In the genomic region with DNA sequence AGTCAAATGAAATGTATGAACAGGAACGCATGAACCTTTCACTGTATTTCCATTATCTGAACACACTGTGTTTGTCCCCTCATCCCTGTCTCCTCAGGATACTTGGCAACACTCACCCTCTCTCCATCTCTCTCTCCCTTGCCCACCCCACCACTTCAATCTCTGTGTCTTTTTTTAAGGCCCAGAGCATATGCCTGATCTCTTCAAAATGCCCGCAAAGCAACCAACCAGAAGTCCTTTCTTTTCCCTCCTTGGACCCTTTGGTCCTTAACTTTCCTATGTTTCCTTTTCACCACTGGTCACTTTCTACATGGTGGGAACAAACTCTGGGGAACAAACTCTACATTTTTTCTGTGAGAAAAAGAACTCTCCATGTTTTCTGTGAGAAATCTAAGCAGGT, we compare ENCODE assay signal across 14 cellular contexts. TPM values are rescaled to one million over a fixed set of nuclear protein-coding genes. Genes with fewer than 3 reads are reported as not detected.
A peak's percentile ranks its signal among the peaks of the same experiment; 100 is the strongest.
DNase-seq lines count a peak whose midpoint lies in the region; ATAC-seq and TF ChIP-seq lines count a peak whose summit lies in the region.
"Had no signal": no experiment of that assay in that cellular context is flagged by ENCODE, and none has a peak within 500 bp of the region (broad histone marks: within the 10 kb centered on the region; RNA-seq: fewer than 3 reads in every experiment).

No MANE protein-coding gene starts in this region.

- H3K4me3 ChIP-seq in CD8-positive, alpha-beta T cell (ENCODE audit: low read depth, low read length), result no peak overlapping the region
- no peak overlapping the region for H3K4me3 ChIP-seq in skin epidermis

- H3K27ac ChIP-seq in CD8-positive, alpha-beta T cell (ENCODE audit: low read depth, low read length), result peak overlapping the region; percentile 68
- H3K27ac ChIP-seq in KOPT-K1 (ENCODE audit: low read depth, low read length, poor library complexity, severe bottlenecking) (peak overlapping the region; percentile 88), skin epidermis (peak overlapping the region in 15 of 21 experiments; percentile 1 to 100 (median 94))

- H3K27me3 Mint-ChIP-seq in CD8-positive, alpha-beta T cell (ENCODE audit: low read depth), result no peaks in the 10 kb centered on the region
- no peaks in the 10 kb centered on the region for H3K27me3 Mint-ChIP-seq in dendritic cell treated with granulocyte-macrophage colony-stimulating factor and Interleukin-4, amounts not matched to agents 40 ng/mL and 50 ng/mL, for 4 days
- peaks cover 2% of the 10 kb centered on the region for H3K27me3 Mint-ChIP-seq in endothelial cell (ENCODE audit: unreplicated experiment)

- peak overlapping the region; percentile 94 for H3K27ac Mint-ChIP-seq in CD8-positive, alpha-beta T cell
- H3K27ac Mint-ChIP-seq in dendritic cell treated with granulocyte-macrophage colony-stimulating factor and Interleukin-4, amounts not matched to agents 40 ng/mL and 50 ng/mL, for 4 days, result peak overlapping the region; percentile 94
- no peak overlapping the region for H3K27ac Mint-ChIP-seq in endothelial cell (ENCODE audit: unreplicated experiment)

- H3K9me3 Mint-ChIP-seq in CD8-positive, alpha-beta T cell, result no peaks in the 10 kb centered on the region
- no peaks in the 10 kb centered on the region for H3K9me3 Mint-ChIP-seq in dendritic cell treated with granulocyte-macrophage colony-stimulating factor and Interleukin-4, amounts not matched to agents 40 ng/mL and 50 ng/mL, for 4 days
- no peaks in the 10 kb centered on the region for H3K9me3 Mint-ChIP-seq in endothelial cell (ENCODE audit: unreplicated experiment)

- intact Hi-C loops in CD8-positive, alpha-beta T cell (cut with DNase I, micrococcal nuclease), result loop anchor here in 1 of 2 experiments (10.0 kb wide), 1 partner anchor 859 kb away; a partner anchor contains a TSS
- intact Hi-C loops in dendritic cell treated with granulocyte-macrophage colony-stimulating factor and Interleukin-4, amounts not matched to agents 40 ng/mL and 50 ng/mL, for 4 days (cut with micrococcal nuclease), result no loop called here

- H3K36me3 ChIP-seq in CD8-positive, alpha-beta T cell (ENCODE audit: insufficient read depth, low read length), result peaks cover 9% of the 10 kb centered on the region
- peaks cover 13% of the 10 kb centered on the region for H3K36me3 ChIP-seq in KOPT-K1 (ENCODE audit: insufficient read depth, low read length)

- no peak for ATAC-seq in CD8-positive, alpha-beta T cell

- in situ Hi-C loops in GM13976 (cut with MboI; ENCODE audit: low sequenced_read_pairs, unreplicated experiment), result no loop called here

- H3K4me3 Mint-ChIP-seq in CD8-positive, alpha-beta T cell, result peak overlapping the region; percentile 97
- no peak overlapping the region for H3K4me3 Mint-ChIP-seq in dendritic cell treated with granulocyte-macrophage colony-stimulating factor and Interleukin-4, amounts not matched to agents 40 ng/mL and 50 ng/mL, for 4 days
- no peak overlapping the region for H3K4me3 Mint-ChIP-seq in endothelial cell (ENCODE audit: unreplicated experiment)

- no peak for DNase-seq in CD8-positive, alpha-beta T cell
- no peak for DNase-seq in DMS53 treated with DMSO at 0.1 percent for 48 hours (lab: John Stamatoyannopoulos, UW; ENCODE audit: unreplicated experiment)
- no peak for DNase-seq in endothelial cell (ENCODE audit: low spot score)
- DNase-seq in GM13976 (ENCODE audit: low spot score), result no peak
- DNase-seq: Kasumi-1; NCI-H2107; SIG-M5; stimulated activated CD4-positive, alpha-beta T cell treated with anti-CD3 and anti-CD28 coated beads, Interleukin-2, amount 100 ng/mL, for 48 hours had no signal

- H3K4me1 Mint-ChIP-seq in CD8-positive, alpha-beta T cell (ENCODE audit: low read depth), result peaks cover 60% of the 10 kb centered on the region
- peaks cover 71% of the 10 kb centered on the region for H3K4me1 Mint-ChIP-seq in dendritic cell treated with granulocyte-macrophage colony-stimulating factor and Interleukin-4, amounts not matched to agents 40 ng/mL and 50 ng/mL, for 4 days (ENCODE audit: low read depth)
- H3K4me1 Mint-ChIP-seq in endothelial cell (ENCODE audit: unreplicated experiment), result peaks cover 4% of the 10 kb centered on the region

- CTCF ChIA-PET in CD8-positive, alpha-beta T cell (lab: Charles Lee), result interaction anchor here (0.5 to 5.6 kb wide), 2 partner anchors 36 to 73 kb away, joined by 3 to 48 read pairs; no protein-coding TSS in a partner anchor

- H3K9me3 ChIP-seq in CD8-positive, alpha-beta T cell (ENCODE audit: low read length), result no peaks in the 10 kb centered on the region
- no peaks in the 10 kb centered on the region for H3K9me3 ChIP-seq in KOPT-K1 (ENCODE audit: insufficient read depth, low read length, poor library complexity, severe bottlenecking)

- H3K27me3 ChIP-seq in CD8-positive, alpha-beta T cell (ENCODE audit: insufficient read depth, low read length), result no peaks in the 10 kb centered on the region

- peaks cover 17% of the 10 kb centered on the region for H3K36me3 Mint-ChIP-seq in CD8-positive, alpha-beta T cell
- peaks cover 17% of the 10 kb centered on the region for H3K36me3 Mint-ChIP-seq in dendritic cell treated with granulocyte-macrophage colony-stimulating factor and Interleukin-4, amounts not matched to agents 40 ng/mL and 50 ng/mL, for 4 days (ENCODE audit: low read depth)
- no peaks in the 10 kb centered on the region for H3K36me3 Mint-ChIP-seq in endothelial cell (ENCODE audit: low read depth, unreplicated experiment)

- POLR2A ChIA-PET in CD8-positive, alpha-beta T cell (lab: Charles Lee), result interaction anchor here (1.4 to 4.2 kb wide), 2 partner anchors 37 to 68 kb away, joined by 3 to 65 read pairs; no protein-coding TSS in a partner anchor

- H3K4me1 ChIP-seq in CD8-positive, alpha-beta T cell (ENCODE audit: insufficient read depth, low read length), result peaks cover 57% of the 10 kb centered on the region

- no peak for TF ChIP-seq CTCF in CD8-positive, alpha-beta T cell (IDR thresholded peaks at IDR 0.05)
- TF ChIP-seq CTCF in endothelial cell (IDR thresholded peaks at IDR 0.05; ENCODE audit: unreplicated experiment), result no peak
- no peak for TF ChIP-seq CTCF in GM13976 (IDR thresholded peaks at IDR 0.05; ENCODE audit: borderline replicate concordance, control extremely low read depth, extremely low read depth, insufficient read depth, missing control alignments)

RNA-seq across cellular contexts. Expression of a gene that starts 3.2 kb away (rescaled TPM):
- 1,000 to 10,000 TPM; 1,214 to 1,250 TPM for total RNA-seq in CD8-positive, alpha-beta T cell
- 7.1 TPM for total RNA-seq in endothelial cell (ENCODE audit: unreplicated experiment)

RNA-seq across cellular contexts. Expression of a gene that starts 49.5 kb away (rescaled TPM):
- total RNA-seq in CD8-positive, alpha-beta T cell, result not detected
- total RNA-seq in endothelial cell (ENCODE audit: unreplicated experiment), result not detected
- total RNA-seq: cerebellum, pulmonary artery endothelial cell, subcutaneous adipose tissue had no signal

Comparison
In these comparisons a context has a peak if more than half of its experiments do, and no peak if none do; other contexts are left out.
1. RNA of a gene that starts 3.2 kb away (total RNA-seq): 1,214 to 1,250 TPM in CD8-positive, alpha-beta T cell; 7.1 TPM in endothelial cell (single experiment); every median in the first group is over 100 times any median in the second.
2. Peak in every context shown above with its lines, with median percentiles within 50 percentile points of each other: H3K27ac ChIP-seq.